ENCODE assay signal across 16 cellular contexts in the genomic region with DNA sequence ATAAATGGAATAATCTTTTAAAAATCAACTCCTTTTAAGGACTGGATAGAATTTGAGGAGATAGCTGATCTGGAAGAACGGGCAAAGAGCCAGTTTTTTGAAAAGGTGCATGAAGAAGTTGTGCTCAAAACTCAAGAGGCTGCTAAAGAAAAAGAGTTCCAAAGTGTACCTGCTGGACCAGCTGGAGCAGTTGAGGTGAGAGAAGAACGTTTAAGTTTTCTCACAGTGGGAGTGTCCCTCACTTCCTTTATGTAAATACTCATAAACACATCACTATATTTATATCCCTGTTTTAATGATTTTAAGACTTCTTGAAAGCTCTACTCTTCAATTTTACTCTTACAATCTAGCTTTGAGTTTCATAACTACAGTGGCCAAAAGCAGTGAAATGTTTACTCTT. TPM values are rescaled to one million over a fixed set of nuclear protein-coding genes. Genes with fewer than 3 reads are reported as not detected.
DNase-seq lines count a peak whose midpoint lies in the region; ATAC-seq and TF ChIP-seq lines count a peak whose summit lies in the region.
"Had no signal": no experiment of that assay in that cellular context is flagged by ENCODE, and none has a peak within 500 bp of the region (broad histone marks: within the 10 kb centered on the region; RNA-seq: fewer than 3 reads in every experiment).

No MANE protein-coding gene starts in this region.

- H3K27ac ChIP-seq in CD4-positive, CD25-positive, alpha-beta regulatory T cell (ENCODE audit: insufficient read depth, low read length, poor library complexity, severe bottlenecking) = peak overlapping the region; percentile 60
- H3K27ac ChIP-seq in right cardiac atrium (ENCODE audit: low read length) = no peak overlapping the region
- no peak overlapping the region for H3K27ac ChIP-seq in endodermal cell (ENCODE audit: low read depth, low read length)
- H3K27ac ChIP-seq: thoracic aorta had no signal

- peak overlapping the region; percentile 22 for H3K9ac ChIP-seq in adipocyte (ENCODE audit: low read length)
- no peak overlapping the region for H3K9ac ChIP-seq in endodermal cell (ENCODE audit: extremely low read depth, low read length, poor library complexity, severe bottlenecking)

- POLR2A ChIA-PET in naive thymus-derived CD8-positive, alpha-beta T cell (lab: Charles Lee) = interaction anchor here (0.5 to 1.5 kb wide), 3 partner anchors 21 to 256 kb away, joined by 5 to 9 read pairs (median 6); a partner anchor contains a TSS

- intact Hi-C loops in right cardiac atrium (cut with DNase I) = no loop called here

- H3K27ac Mint-ChIP-seq in CD4-positive, CD25-positive, alpha-beta regulatory T cell = no peak overlapping the region
- peak overlapping the region in 7 of 10 donors; percentile 4 to 73 (median 61) for H3K27ac Mint-ChIP-seq in naive thymus-derived CD8-positive, alpha-beta T cell
- no peak overlapping the region for H3K27ac Mint-ChIP-seq in endodermal cell
- H3K27ac Mint-ChIP-seq in activated naive CD4-positive, alpha-beta T cell treated with anti-CD3 and anti-CD28 coated beads, Interleukin-2, amount 50 U/mL, for 72 hours = peak overlapping the region in 1 of 2 donors; percentile 17
- H3K27ac Mint-ChIP-seq: stimulated activated memory B cell treated with anti-CD40 and anti-IgM and Interleukin-4, amounts not matched to agents 10 μg/mL and 1 μg/mL and 100 μg/mL, for 72 hours had no signal

- H3K4me3 ChIP-seq in CD4-positive, CD25-positive, alpha-beta regulatory T cell (ENCODE audit: low read depth, low read length) = no peak overlapping the region
- H3K4me3 ChIP-seq in adipocyte (ENCODE audit: low read length) = no peak overlapping the region
- no peak overlapping the region for H3K4me3 ChIP-seq in right cardiac atrium (ENCODE audit: low read length)
- no peak overlapping the region for H3K4me3 ChIP-seq in endodermal cell (ENCODE audit: low read length)
- H3K4me3 ChIP-seq: HAP-1, thoracic aorta had no signal

- H3K27me3 ChIP-seq in CD4-positive, CD25-positive, alpha-beta regulatory T cell (ENCODE audit: control insufficient read depth, insufficient read depth, low read length) = no peaks in the 10 kb centered on the region
- no peaks in the 10 kb centered on the region for H3K27me3 ChIP-seq in adipocyte (replicated peaks; ENCODE audit: control insufficient read depth, insufficient read depth, low read length)
- no peaks in the 10 kb centered on the region for H3K27me3 ChIP-seq in right cardiac atrium (ENCODE audit: control insufficient read depth, insufficient read depth)
- H3K27me3 ChIP-seq in endodermal cell (ENCODE audit: control insufficient read depth, insufficient read depth, low read length, poor library complexity, severe bottlenecking) = no peaks in the 10 kb centered on the region

- TF ChIP-seq CTCF in endodermal cell (conservative IDR thresholded peaks at IDR 0.05) = no peak

- 67% methylated on average over 2 of the region's 2 CpGs for WGBS in right cardiac atrium
- WGBS in endodermal cell (ENCODE audit: insufficient coverage in 1 of 2, insufficient read length in 1 of 2), 2 experiments = 78 to 99% methylated on average over 1 to 2 of the region's 2 CpGs

- H3K9me3 Mint-ChIP-seq in CD4-positive, CD25-positive, alpha-beta regulatory T cell = no peaks in the 10 kb centered on the region
- H3K9me3 Mint-ChIP-seq in naive thymus-derived CD8-positive, alpha-beta T cell = no peaks in the 10 kb centered on the region
- H3K9me3 Mint-ChIP-seq in endodermal cell = no peaks in the 10 kb centered on the region
- H3K9me3 Mint-ChIP-seq in activated naive CD4-positive, alpha-beta T cell treated with anti-CD3 and anti-CD28 coated beads, Interleukin-2, amount 50 U/mL, for 72 hours = no peaks in the 10 kb centered on the region
- H3K9me3 Mint-ChIP-seq: stimulated activated memory B cell treated with anti-CD40 and anti-IgM and Interleukin-4, amounts not matched to agents 10 μg/mL and 1 μg/mL and 100 μg/mL, for 72 hours had no signal

- H3K36me3 Mint-ChIP-seq in CD4-positive, CD25-positive, alpha-beta regulatory T cell = peaks cover 24% of the 10 kb centered on the region
- peaks cover 13 to 85% (median 29%) of the 10 kb centered on the region in 3 donors for H3K36me3 Mint-ChIP-seq in naive thymus-derived CD8-positive, alpha-beta T cell
- peaks cover 63% of the 10 kb centered on the region for H3K36me3 Mint-ChIP-seq in endodermal cell (ENCODE audit: low read depth)
- peaks cover 8 to 31% of the 10 kb centered on the region in 2 donors for H3K36me3 Mint-ChIP-seq in activated naive CD4-positive, alpha-beta T cell treated with anti-CD3 and anti-CD28 coated beads, Interleukin-2, amount 50 U/mL, for 72 hours

- H3K9me3 ChIP-seq in CD4-positive, CD25-positive, alpha-beta regulatory T cell (ENCODE audit: control insufficient read depth in 2 of 2, low read length in 2 of 2) = no peaks in the 10 kb centered on the region
- H3K9me3 ChIP-seq in adipocyte (ENCODE audit: control insufficient read depth, low read length) (no peaks in the 10 kb centered on the region), right cardiac atrium (ENCODE audit: control insufficient read depth, low read length) (no peaks in the 10 kb centered on the region), endodermal cell (ENCODE audit: control insufficient read depth, low read length) (no peaks in the 10 kb centered on the region)
- H3K9me3 ChIP-seq: HAP-1, thoracic aorta had no signal

- H3K36me3 ChIP-seq in CD4-positive, CD25-positive, alpha-beta regulatory T cell (ENCODE audit: control insufficient read depth, insufficient read depth, low read length) = peaks cover 92% of the 10 kb centered on the region
- peaks cover 98% of the 10 kb centered on the region for H3K36me3 ChIP-seq in adipocyte (ENCODE audit: control insufficient read depth, insufficient read depth, low read length, severe bottlenecking)
- H3K36me3 ChIP-seq in endodermal cell (ENCODE audit: control insufficient read depth, insufficient read depth, low read length) = peaks cover 89% of the 10 kb centered on the region

- ATAC-seq in CD4-positive, CD25-positive, alpha-beta regulatory T cell (ENCODE audit: low read depth in 2 of 2) = no peak
- ATAC-seq in naive thymus-derived CD8-positive, alpha-beta T cell = no peak
- ATAC-seq in right cardiac atrium = no peak
- ATAC-seq in activated naive CD4-positive, alpha-beta T cell treated with anti-CD3 and anti-CD28 coated beads, Interleukin-2, amount 50 U/mL, for 72 hours = no peak
- ATAC-seq: Panc1; stimulated activated memory B cell treated with anti-CD40 and anti-IgM and Interleukin-4, amounts not matched to agents 10 μg/mL and 1 μg/mL and 100 μg/mL, for 72 hours had no signal

- H3K4me1 Mint-ChIP-seq in CD4-positive, CD25-positive, alpha-beta regulatory T cell = peaks cover 25 to 37% (median 28%) of the 10 kb centered on the region in 4 donors
- H3K4me1 Mint-ChIP-seq in naive thymus-derived CD8-positive, alpha-beta T cell = peaks cover 8 to 28% (median 24%) of the 10 kb centered on the region in 4 donors
- no peaks in the 10 kb centered on the region for H3K4me1 Mint-ChIP-seq in endodermal cell

- H3K4me3 Mint-ChIP-seq in CD4-positive, CD25-positive, alpha-beta regulatory T cell = no peak overlapping the region
- no peak overlapping the region for H3K4me3 Mint-ChIP-seq in naive thymus-derived CD8-positive, alpha-beta T cell
- H3K4me3 Mint-ChIP-seq in endodermal cell = no peak overlapping the region
- H3K4me3 Mint-ChIP-seq: stimulated activated memory B cell treated with anti-CD40 and anti-IgM and Interleukin-4, amounts not matched to agents 10 μg/mL and 1 μg/mL and 100 μg/mL, for 72 hours had no signal

- H3K27me3 Mint-ChIP-seq in CD4-positive, CD25-positive, alpha-beta regulatory T cell = no peaks in the 10 kb centered on the region
- no peaks in the 10 kb centered on the region for H3K27me3 Mint-ChIP-seq in naive thymus-derived CD8-positive, alpha-beta T cell
- no peaks in the 10 kb centered on the region for H3K27me3 Mint-ChIP-seq in endodermal cell (ENCODE audit: insufficient read depth)
- H3K27me3 Mint-ChIP-seq: stimulated activated memory B cell treated with anti-CD40 and anti-IgM and Interleukin-4, amounts not matched to agents 10 μg/mL and 1 μg/mL and 100 μg/mL, for 72 hours had no signal

- DNase-seq in CD4-positive, CD25-positive, alpha-beta regulatory T cell = no peak
- peak; percentile 32 for DNase-seq in DMS79 treated with DMSO at 0.1 percent for 48 hours (lab: John Stamatoyannopoulos, UW)
- DNase-seq in adipocyte (ENCODE audit: low read depth) = no peak
- DNase-seq in naive thymus-derived CD8-positive, alpha-beta T cell = no peak
- no peak for DNase-seq in right cardiac atrium
- DNase-seq in endodermal cell = no peak
- DNase-seq in activated naive CD4-positive, alpha-beta T cell treated with anti-CD3 and anti-CD28 coated beads, Interleukin-2, amount 50 U/mL, for 72 hours (ENCODE audit: low spot score in 2 of 2) = no peak
- DNase-seq: activated CD4-positive, alpha-beta T cell treated with anti-CD3 and anti-CD28 coated beads for 1 hour; Kasumi-1; NCI-H1092; NCI-H1930; T-helper 9 cell had no signal

- H3K4me1 ChIP-seq in CD4-positive, CD25-positive, alpha-beta regulatory T cell (ENCODE audit: control insufficient read depth, insufficient read depth, low read length, poor library complexity, severe bottlenecking) = peaks cover 3% of the 10 kb centered on the region
- peaks cover 3% of the 10 kb centered on the region for H3K4me1 ChIP-seq in adipocyte (ENCODE audit: control insufficient read depth, insufficient read depth, low read length)
- no peaks in the 10 kb centered on the region for H3K4me1 ChIP-seq in right cardiac atrium (ENCODE audit: control insufficient read depth, insufficient read depth, low read length)
- H3K4me1 ChIP-seq in endodermal cell (ENCODE audit: control insufficient read depth, insufficient read depth, low read length) = no peaks in the 10 kb centered on the region

RNA-seq across cellular contexts. Expression of a gene that starts 11.7 kb away (rescaled TPM):
- total RNA-seq in CD4-positive, CD25-positive, alpha-beta regulatory T cell = 4.1 TPM
- polyA plus RNA-seq in CD4-positive, CD25-positive, alpha-beta regulatory T cell = 1 to 10 TPM; 1.3 to 4.2 (median 2.8) TPM
- 1 to 10 TPM; 8.1 to 8.3 TPM for total RNA-seq in naive thymus-derived CD8-positive, alpha-beta T cell
- polyA plus RNA-seq in naive thymus-derived CD8-positive, alpha-beta T cell = 1 to 10 TPM; 3.4 to 6.5 (median 5.5) TPM
- total RNA-seq in right cardiac atrium (1 to 10 TPM; 7.9 to 9.7 (median 9.0) TPM), endodermal cell (10 to 100 TPM; 11.1 to 11.4 TPM)
- polyA plus RNA-seq in right cardiac atrium = 4.7 TPM
- polyA plus RNA-seq in endodermal cell (2013, experiment 1 of 2) = 5.3 TPM
- polyA plus RNA-seq in endodermal cell (2013, experiment 2 of 2) = 6.7 TPM
- total RNA-seq in activated naive CD4-positive, alpha-beta T cell treated with anti-CD3 and anti-CD28 coated beads, Interleukin-2, amount 50 U/mL, for 72 hours = 1 to 10 TPM; 2.4 to 3.4 TPM

RNA-seq across cellular contexts. Expression of a gene that starts 24.9 kb away (rescaled TPM):
- 161 TPM for total RNA-seq in CD4-positive, CD25-positive, alpha-beta regulatory T cell
- 10 to 100 TPM; 19.2 to 33.3 (median 26.2) TPM for polyA plus RNA-seq in CD4-positive, CD25-positive, alpha-beta regulatory T cell
- total RNA-seq in naive thymus-derived CD8-positive, alpha-beta T cell = 100 to 1,000 TPM; 199 TPM
- 10 to 100 TPM; 22.5 to 33.6 (median 28.1) TPM for polyA plus RNA-seq in naive thymus-derived CD8-positive, alpha-beta T cell
- total RNA-seq in right cardiac atrium = 10 to 100 TPM; 31.5 to 38.4 (median 34.6) TPM
- polyA plus RNA-seq in right cardiac atrium = 17.5 TPM
- 10 to 100 TPM; 52.7 to 67.7 TPM for total RNA-seq in endodermal cell
- 45.5 TPM for polyA plus RNA-seq in endodermal cell (2013, experiment 1 of 2)
- 41.7 TPM for polyA plus RNA-seq in endodermal cell (2013, experiment 2 of 2)
- total RNA-seq in activated naive CD4-positive, alpha-beta T cell treated with anti-CD3 and anti-CD28 coated beads, Interleukin-2, amount 50 U/mL, for 72 hours = 10 to 100 TPM; 50.0 to 63.1 TPM

Comparison
In these comparisons a context has a peak if more than half of its experiments do, and no peak if none do; other contexts are left out.
1. H3K27ac Mint-ChIP-seq: peak in naive thymus-derived CD8-positive, alpha-beta T cell (7 of 10); none in CD4-positive, CD25-positive, alpha-beta regulatory T cell (0 of 3) and endodermal cell (single experiment).